Comparison of ENCODE assay signal across 9 cellular contexts in the genomic region with DNA sequence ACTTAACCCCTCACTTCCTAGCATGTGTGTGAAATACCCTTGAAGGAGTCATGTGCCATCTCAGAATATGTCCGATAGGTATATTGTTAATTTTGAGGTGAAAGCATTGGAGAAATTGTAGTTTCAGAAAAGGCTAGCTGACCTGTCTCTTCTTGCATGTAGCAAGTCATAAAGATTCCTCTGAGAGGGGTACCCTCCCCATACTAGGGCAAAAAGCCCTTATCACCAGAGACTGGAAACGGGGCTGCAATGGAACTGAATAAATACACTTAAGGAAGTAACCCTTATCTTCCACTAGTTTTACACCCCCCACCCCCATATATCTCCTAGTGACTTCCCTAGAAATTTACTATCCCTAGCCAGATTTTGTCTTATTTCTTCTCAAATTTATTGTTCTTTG. TPM values are rescaled to one million over a fixed set of nuclear protein-coding genes. Genes with fewer than 3 reads are reported as not detected.
DNase-seq lines count a peak whose midpoint lies in the region; ATAC-seq, FAIRE-seq and TF ChIP-seq lines count a peak whose summit lies in the region.
"Had no signal": no experiment of that assay in that cellular context is flagged by ENCODE, and none has a peak within 500 bp of the region (broad histone marks: within the 10 kb centered on the region; RNA-seq: fewer than 3 reads in every experiment).

No MANE protein-coding gene starts in this region.

- no peak overlapping the region for H4K5ac ChIP-seq in H1 (ENCODE audit: insufficient read length, low read depth, low read length)

- no peak overlapping the region for H3K4ac ChIP-seq in H1 (replicated peaks; ENCODE audit: insufficient read length, low read depth, low read length)

- no peak overlapping the region for H3K14ac ChIP-seq in H1 (ENCODE audit: insufficient read length)

- H3K79me1 ChIP-seq in H1 (ENCODE audit: low read depth, low read length): no peaks in the 10 kb centered on the region

- no peaks in the 10 kb centered on the region for H3K9me3 Mint-ChIP-seq in CD4-positive, alpha-beta T cell
- H3K9me3 Mint-ChIP-seq in osteocyte (ENCODE audit: unreplicated experiment): no peaks in the 10 kb centered on the region

- H3K4me3 ChIP-seq in OCI-LY7 (ENCODE audit: low read depth, low read length, poor library complexity, severe bottlenecking): peak overlapping the region; percentile 80
- peak overlapping the region; percentile 58 to 74 (median 69); a peak in 7 of 8 replicates for H3K4me3 ChIP-seq in H1 (ENCODE audit: extremely low read depth in 1 of 4, insufficient read depth in 2 of 4, low read depth in 3 of 4, low read length in 4 of 4)

- no peak for ATAC-seq in CD4-positive, alpha-beta T cell (ENCODE audit: poor library complexity)

- intact Hi-C loops in CD4-positive, alpha-beta T cell (cut with DNase I, micrococcal nuclease): loop anchor here (1.0 to 10.0 kb wide), 7 partner anchors 31 to 1957 kb away; a partner anchor contains a TSS
- intact Hi-C loops in OCI-LY7 (cut with micrococcal nuclease; ENCODE audit: unreplicated experiment): loop anchor here (2.0 kb wide), 1 partner anchor 151 kb away; a partner anchor contains a TSS

- no peak overlapping the region for H3K18ac ChIP-seq in H1 (ENCODE audit: extremely low read depth, low read length)

- peaks cover 42% of the 10 kb centered on the region for H3K36me3 Mint-ChIP-seq in CD4-positive, alpha-beta T cell (ENCODE audit: low read depth)
- peaks cover 20% of the 10 kb centered on the region for H3K36me3 Mint-ChIP-seq in osteocyte (ENCODE audit: unreplicated experiment)

- TF ChIP-seq EP300 in H1 (IDR thresholded peaks at IDR 0.05; ENCODE audit: borderline replicate concordance in 1 of 2, low read depth in 2 of 2, low read length in 2 of 2): no peak

- no peaks in the 10 kb centered on the region for H3K27me3 Mint-ChIP-seq in CD4-positive, alpha-beta T cell
- H3K27me3 Mint-ChIP-seq in osteocyte (ENCODE audit: unreplicated experiment): no peaks in the 10 kb centered on the region

- no peak overlapping the region for H3K23ac ChIP-seq in H1 (ENCODE audit: insufficient read length)

- no peak overlapping the region for H2AK5ac ChIP-seq in H1 (ENCODE audit: low read depth, low read length)

- POLR2A ChIA-PET in CD4-positive, alpha-beta T cell (lab: Charles Lee): interaction anchor here (1.4 to 2.8 kb wide), 3 partner anchors 30 to 151 kb away, joined by 6 to 132 read pairs (median 6); a partner anchor contains a TSS
- POLR2A ChIA-PET in OCI-LY7 (lab: Charles Lee): interaction anchor here (1.8 kb wide), 1 partner anchor 31 kb away, joined by 6 read pairs; a partner anchor contains a TSS
- POLR2A ChIA-PET in H1 (lab: Charles Lee; ENCODE audit: partially characterized antibody): interaction anchor here (1.8 to 2.1 kb wide), 3 partner anchors 17 to 152 kb away, joined by 5 to 22 read pairs (median 5); a partner anchor contains a TSS

- no peak for TF ChIP-seq CTCF in CD4-positive, alpha-beta T cell (IDR thresholded peaks at IDR 0.05)
- TF ChIP-seq CTCF in OCI-LY7 (conservative IDR thresholded peaks at IDR 0.05; ENCODE audit: low read length) (no peak), H1 (IDR thresholded peaks at IDR 0.05; ENCODE audit: control extremely low read depth in 1 of 3, insufficient read depth in 1 of 3, low read depth in 1 of 3, low read length in 3 of 3) (no peak), osteocyte (IDR thresholded peaks at IDR 0.05) (no peak)

- peaks cover 5% of the 10 kb centered on the region; the same call in 1 of the 2 replicates for H3K23me2 ChIP-seq in H1 (ENCODE audit: low read depth, low read length)

- 92% methylated on average over 2 of the region's 2 CpGs; no CpG with 5 or more reads in 1 of the 2 experiments for WGBS in H1 (ENCODE audit: extremely low coverage in 1 of 2, insufficient coverage in 1 of 2, insufficient read length in 1 of 2, insufficient replicate concordance in 2 of 2, low coverage in 1 of 2, low lambda C conversion rate in 2 of 2, missing lambda C conversion rate in 1 of 2), 2 experiments

- H3K36me3 ChIP-seq in OCI-LY7 (ENCODE audit: insufficient read depth, low read length): peaks cover 17% of the 10 kb centered on the region
- peaks cover 11 to 28% (median 21%) of the 10 kb centered on the region in 4 experiments; a peak in 7 of 8 replicates for H3K36me3 ChIP-seq in H1 (ENCODE audit: control insufficient read depth in 2 of 4, insufficient read depth in 4 of 4, low read length in 3 of 4)

- H2BK5ac ChIP-seq in H1 (ENCODE audit: low read depth, low read length): peak overlapping the region; percentile 66; the same call in 1 of the 2 replicates

- H3K27ac ChIP-seq in CD4-positive, alpha-beta T cell (ENCODE audit: low read depth, low read length): no peak overlapping the region
- H3K27ac ChIP-seq in OCI-LY7 (ENCODE audit: low read depth, low read length, poor library complexity, severe bottlenecking) (no peak overlapping the region), H1 (ENCODE audit: low read depth, low read length) (no peak overlapping the region)

- BruUV-seq in OCI-LY7 (replicated peaks; lab: Mats Ljungman, UMichigan): no TSS peak

- peak overlapping the region in 2 of 4 experiments; percentile 72 to 73; a peak in 3 of 7 replicates for H3K9ac ChIP-seq in H1 (replicated peaks in 1 of 4; ENCODE audit: extremely low read depth in 1 of 4, low read depth in 3 of 4, low read length in 3 of 4)

- no peak for DNase-seq in CD4-positive, alpha-beta T cell
- DNase-seq in OCI-LY7 (ENCODE audit: low spot score) (no peak), H1 (ENCODE audit: low read depth in 1 of 2, low spot score in 2 of 2) (no peak), osteocyte (ENCODE audit: extremely low spot score, unreplicated experiment) (no peak), cerebellar cortex (ENCODE audit: low spot score) (no peak), amygdala (lab: John Stamatoyannopoulos, UW) (no peak), COLO829 (ENCODE audit: low spot score) (no peak), HK-2 (ENCODE audit: unreplicated experiment) (no peak)

- H3K4me2 ChIP-seq in OCI-LY7 (ENCODE audit: low read length) (peak overlapping the region; percentile 85), H1 (ENCODE audit: insufficient read depth in 1 of 2, low read depth in 2 of 2, low read length in 2 of 2) (peak overlapping the region; percentile 83 to 84)

- no peak for TF ChIP-seq POLR2A in H1 (IDR thresholded peaks at IDR 0.05; ENCODE audit: control extremely low read depth in 1 of 2, low read depth in 2 of 2, low read length in 2 of 2)

- no peak overlapping the region for H2BK20ac ChIP-seq in H1 (ENCODE audit: low read length)

- no peak overlapping the region for H3K56ac ChIP-seq in H1 (replicated peaks; ENCODE audit: insufficient read length, low read depth, low read length)

- H4K91ac ChIP-seq in H1 (replicated peaks; ENCODE audit: insufficient read length, low read length): no peak overlapping the region

- no peak overlapping the region for H4K8ac ChIP-seq in H1 (ENCODE audit: extremely low read depth, insufficient read depth, low read length)

- H3K9me2 ChIP-seq in OCI-LY7 (ENCODE audit: insufficient read depth, low read length): no peaks in the 10 kb centered on the region

- FAIRE-seq in H1 (lab: Jason Lieb, UNC): no peak
- FAIRE-seq: TTC549 had no signal

- H3K4me3 Mint-ChIP-seq in CD4-positive, alpha-beta T cell: peak overlapping the region; percentile 97
- peak overlapping the region; percentile 98 for H3K4me3 Mint-ChIP-seq in osteocyte (ENCODE audit: unreplicated experiment)

- no peaks in the 10 kb centered on the region for H3K9me3 ChIP-seq in CD4-positive, alpha-beta T cell (ENCODE audit: control insufficient read depth, low read length)
- no peaks in the 10 kb centered on the region for H3K9me3 ChIP-seq in OCI-LY7 (ENCODE audit: low read length)
- H3K9me3 ChIP-seq in H1 (ENCODE audit: insufficient read depth in 2 of 2, low read depth in 1 of 2, low read length in 1 of 2): no peaks in the 10 kb centered on the region

- H3K79me2 ChIP-seq in OCI-LY7 (ENCODE audit: insufficient read depth, low read depth, low read length): peaks cover 32% of the 10 kb centered on the region
- H3K79me2 ChIP-seq in H1 (ENCODE audit: control insufficient read depth in 1 of 2, insufficient read depth in 2 of 2, low read length in 2 of 2): peaks cover 0 to 19% of the 10 kb centered on the region in 2 experiments; a peak in 2 of 4 replicates

- CTCF ChIA-PET in CD4-positive, alpha-beta T cell (lab: Charles Lee): no interaction called here
- CTCF ChIA-PET in OCI-LY7 (lab: Charles Lee; ENCODE audit: unreplicated experiment): no interaction called here
- CTCF ChIA-PET in H1 (lab: Charles Lee; ENCODE audit: partially characterized antibody): no interaction called here

- H2AFZ ChIP-seq in OCI-LY7 (ENCODE audit: low read length) (peak overlapping the region; percentile 73; the same call in 1 of the 2 replicates), H1 (ENCODE audit: low read length) (no peak overlapping the region)

- peaks cover 33% of the 10 kb centered on the region for H3K4me1 Mint-ChIP-seq in CD4-positive, alpha-beta T cell (ENCODE audit: low read depth)
- H3K4me1 Mint-ChIP-seq in osteocyte (ENCODE audit: unreplicated experiment): peaks cover 31% of the 10 kb centered on the region

- H2BK15ac ChIP-seq in H1 (ENCODE audit: low read length): no peak overlapping the region

- peaks cover 19% of the 10 kb centered on the region for H3K4me1 ChIP-seq in OCI-LY7 (ENCODE audit: insufficient read depth, low read length, poor library complexity, severe bottlenecking)
- peaks cover 0 to 9% (median 3%) of the 10 kb centered on the region in 4 experiments; a peak in 5 of 7 replicates for H3K4me1 ChIP-seq in H1 (replicated peaks in 1 of 4; ENCODE audit: control insufficient read depth in 3 of 4, insufficient read depth in 4 of 4, low read length in 3 of 4)

- H3K27me3 ChIP-seq in CD4-positive, alpha-beta T cell (ENCODE audit: control insufficient read depth, insufficient read depth, low read length): no peaks in the 10 kb centered on the region
- H3K27me3 ChIP-seq in H1 (replicated peaks in 1 of 4; ENCODE audit: control insufficient read depth in 3 of 4, extremely low read depth in 1 of 4, insufficient read depth in 3 of 4, low read length in 3 of 4): no peaks in the 10 kb centered on the region

- TF ChIP-seq RAD21 in H1 (IDR thresholded peaks at IDR 0.05 in 1 of 2, conservative IDR thresholded peaks at IDR 0.05 in 1 of 2; ENCODE audit: low read depth in 2 of 2, low read length in 2 of 2): no peak

- H2BK12ac ChIP-seq in H1 (ENCODE audit: low read depth, low read length): no peak overlapping the region

- no peak overlapping the region for H2BK120ac ChIP-seq in H1 (replicated peaks; ENCODE audit: low read depth, low read length)

- no peaks in the 10 kb centered on the region for H4K20me1 ChIP-seq in OCI-LY7 (ENCODE audit: insufficient read depth, low read length)
- no peaks in the 10 kb centered on the region for H4K20me1 ChIP-seq in H1 (replicated peaks in 1 of 2; ENCODE audit: control insufficient read depth in 1 of 2, insufficient read depth in 2 of 2, low read length in 2 of 2)

- H3K27ac Mint-ChIP-seq in CD4-positive, alpha-beta T cell: peak overlapping the region; percentile 98
- peak overlapping the region; percentile 97 for H3K27ac Mint-ChIP-seq in osteocyte (ENCODE audit: unreplicated experiment)

RNA-seq across cellular contexts. Expression of a gene that starts 1.8 kb away (rescaled TPM):
- total RNA-seq in CD4-positive, alpha-beta T cell: 10 to 100 TPM; 59.8 to 62.6 TPM
- total RNA-seq in OCI-LY7 (2014; rRNA removed; shearing (Covaris generic)): 136 and 143 TPM in 2 replicates
- total RNA-seq in OCI-LY7 (2022): 108 and 112 TPM in 2 replicates
- 126 and 127 TPM in 2 replicates for total RNA-seq in H1 (2021; fragmentation: NEBNext Ultra II Directional; extraction: Animal tissue kit (Norgen Biotek cat#: 25700))
- 86.6 and 155 TPM in 2 replicates for polyA plus RNA-seq in H1 (2011; rRNA removed)
- 176 TPM for polyA plus RNA-seq in H1 (2011; cell fraction: cytosol; rRNA removed)
- polyA plus RNA-seq in H1 (2011; cell fraction: nucleus; rRNA removed): 33.1 TPM
- 105 to 184 TPM (median 117 TPM) in 4 replicates for polyA plus RNA-seq in H1 (2012, experiment 1 of 2)
- 246 TPM for polyA plus RNA-seq in H1 (2012, experiment 2 of 2)
- 180 TPM for polyA plus RNA-seq in H1 (2013, experiment 1 of 2)
- polyA plus RNA-seq in H1 (2013, experiment 2 of 2): 197 TPM
- polyA minus RNA-seq in H1 (2011; rRNA and poly(A)+ RNA removed): 21.8 and 39.5 TPM in 2 replicates
- polyA minus RNA-seq in H1 (2011; cell fraction: cytosol; rRNA and poly(A)+ RNA removed): 36.9 TPM
- 22.6 TPM for polyA minus RNA-seq in H1 (2011; cell fraction: nucleus; rRNA and poly(A)+ RNA removed)
- 89.5 and 91.4 TPM in 2 replicates for total RNA-seq in osteocyte

RNA-seq across cellular contexts. Expression of a gene that starts 6.8 kb away (rescaled TPM):
- total RNA-seq in CD4-positive, alpha-beta T cell: under 1 TPM; 0.20 to 0.30 TPM
- 0.36 and 0.38 TPM in 2 replicates for total RNA-seq in OCI-LY7 (2014; rRNA removed; shearing (Covaris generic))
- 0.82 and 1.1 TPM in 2 replicates for total RNA-seq in OCI-LY7 (2022)
- 29.4 and 30.1 TPM in 2 replicates for total RNA-seq in H1 (2021; fragmentation: NEBNext Ultra II Directional; extraction: Animal tissue kit (Norgen Biotek cat#: 25700))
- polyA plus RNA-seq in H1 (2011; rRNA removed): 34.5 and 36.3 TPM in 2 replicates
- 46.1 TPM for polyA plus RNA-seq in H1 (2011; cell fraction: cytosol; rRNA removed)
- polyA plus RNA-seq in H1 (2011; cell fraction: nucleus; rRNA removed): 59.1 TPM
- 36.3 to 44.3 TPM (median 40.3 TPM) in 4 replicates for polyA plus RNA-seq in H1 (2012, experiment 1 of 2)
- polyA plus RNA-seq in H1 (2012, experiment 2 of 2): 32.4 TPM
- 19.8 TPM for polyA plus RNA-seq in H1 (2013, experiment 1 of 2)
- polyA plus RNA-seq in H1 (2013, experiment 2 of 2): 19.2 TPM
- polyA minus RNA-seq in H1 (2011; rRNA and poly(A)+ RNA removed): 16.0 and 23.1 TPM in 2 replicates
- polyA minus RNA-seq in H1 (2011; cell fraction: cytosol; rRNA and poly(A)+ RNA removed): 14.9 TPM
- polyA minus RNA-seq in H1 (2011; cell fraction: nucleus; rRNA and poly(A)+ RNA removed): 29.0 TPM
- 44.4 and 45.9 TPM in 2 replicates for total RNA-seq in osteocyte

RNA-seq across cellular contexts. Expression of a gene that starts 28.3 kb away (rescaled TPM):
- under 1 TPM in 1 of 2 experiments, not detected in 1; 0.47 TPM for total RNA-seq in CD4-positive, alpha-beta T cell
- total RNA-seq in OCI-LY7 (2014; rRNA removed; shearing (Covaris generic)): 1.5 and 3.2 TPM in 2 replicates
- total RNA-seq in OCI-LY7 (2022) (1.5 and 1.6 TPM in 2 replicates), osteocyte (12.6 and 12.7 TPM in 2 replicates)
- 47.6 and 50.8 TPM in 2 replicates for total RNA-seq in H1 (2021; fragmentation: NEBNext Ultra II Directional; extraction: Animal tissue kit (Norgen Biotek cat#: 25700))
- polyA plus RNA-seq in H1 (2011; rRNA removed): 135 and 151 TPM in 2 replicates
- 115 TPM for polyA plus RNA-seq in H1 (2011; cell fraction: cytosol; rRNA removed)
- 66.1 TPM for polyA plus RNA-seq in H1 (2011; cell fraction: nucleus; rRNA removed)
- 66.5 to 71.0 TPM (median 68.8 TPM) in 4 replicates for polyA plus RNA-seq in H1 (2012, experiment 1 of 2)
- polyA plus RNA-seq in H1 (2012, experiment 2 of 2): 56.0 TPM
- 49.8 TPM for polyA plus RNA-seq in H1 (2013, experiment 1 of 2)
- 49.9 TPM for polyA plus RNA-seq in H1 (2013, experiment 2 of 2)
- polyA minus RNA-seq in H1 (2011; rRNA and poly(A)+ RNA removed): 55.8 and 56.9 TPM in 2 replicates
- polyA minus RNA-seq in H1 (2011; cell fraction: cytosol; rRNA and poly(A)+ RNA removed): 18.5 TPM
- polyA minus RNA-seq in H1 (2011; cell fraction: nucleus; rRNA and poly(A)+ RNA removed): 17.9 TPM

RNA-seq across cellular contexts. Expression of a gene that starts 30.7 kb away (rescaled TPM):
- total RNA-seq in CD4-positive, alpha-beta T cell: 1 to 10 TPM; 1.4 to 2.0 TPM
- 10.9 and 13.9 TPM in 2 replicates for total RNA-seq in OCI-LY7 (2014; rRNA removed; shearing (Covaris generic))
- 21.0 and 22.8 TPM in 2 replicates for total RNA-seq in OCI-LY7 (2022)
- 37.6 and 40.1 TPM in 2 replicates for total RNA-seq in H1 (2021; fragmentation: NEBNext Ultra II Directional; extraction: Animal tissue kit (Norgen Biotek cat#: 25700))
- polyA plus RNA-seq in H1 (2011; rRNA removed): 18.0 and 19.2 TPM in 2 replicates
- 21.5 TPM for polyA plus RNA-seq in H1 (2011; cell fraction: cytosol; rRNA removed)
- polyA plus RNA-seq in H1 (2011; cell fraction: nucleus; rRNA removed): 22.9 TPM
- polyA plus RNA-seq in H1 (2012, experiment 1 of 2): 18.2 to 21.5 TPM (median 20.2 TPM) in 4 replicates
- polyA plus RNA-seq in H1 (2012, experiment 2 of 2): 1.3 TPM
- 15.0 TPM for polyA plus RNA-seq in H1 (2013, experiment 1 of 2)
- 15.4 TPM for polyA plus RNA-seq in H1 (2013, experiment 2 of 2)
- polyA minus RNA-seq in H1 (2011; rRNA and poly(A)+ RNA removed): 119 and 146 TPM in 2 replicates
- polyA minus RNA-seq in H1 (2011; cell fraction: cytosol; rRNA and poly(A)+ RNA removed): 14.8 TPM
- polyA minus RNA-seq in H1 (2011; cell fraction: nucleus; rRNA and poly(A)+ RNA removed): 20.8 TPM
- 9.6 and 12.4 TPM in 2 replicates for total RNA-seq in osteocyte

RNA-seq across cellular contexts. Expression of a gene that starts 45.3 kb away (rescaled TPM):
- total RNA-seq in CD4-positive, alpha-beta T cell: not detected
- total RNA-seq in OCI-LY7 (2014; rRNA removed; shearing (Covaris generic)): not detected in 2 replicates
- total RNA-seq in OCI-LY7 (2022): not detected in 2 replicates
- total RNA-seq in H1 (2021; fragmentation: NEBNext Ultra II Directional; extraction: Animal tissue kit (Norgen Biotek cat#: 25700)): not detected in 2 replicates
- not detected in 2 replicates for polyA plus RNA-seq in H1 (2011; rRNA removed)
- 0.17 TPM for polyA plus RNA-seq in H1 (2011; cell fraction: cytosol; rRNA removed)
- not detected for polyA plus RNA-seq in H1 (2011; cell fraction: nucleus; rRNA removed)
- 0.48 TPM in 1 of 4 replicates, not detected in the others for polyA plus RNA-seq in H1 (2012, experiment 1 of 2)
- polyA plus RNA-seq in H1 (2012, experiment 2 of 2): not detected
- 0.55 TPM for polyA plus RNA-seq in H1 (2013, experiment 1 of 2)
- polyA plus RNA-seq in H1 (2013, experiment 2 of 2): 0.31 TPM
- not detected in 2 replicates for polyA minus RNA-seq in H1 (2011; rRNA and poly(A)+ RNA removed)
- polyA minus RNA-seq in H1 (2011; cell fraction: cytosol; rRNA and poly(A)+ RNA removed): 2.6 TPM
- 3.8 TPM for polyA minus RNA-seq in H1 (2011; cell fraction: nucleus; rRNA and poly(A)+ RNA removed)
- 1.4 and 1.9 TPM in 2 replicates for total RNA-seq in osteocyte

Comparison
In these comparisons a context has a peak if more than half of its experiments do, and no peak if none do; other contexts are left out.
1. RNA of a gene that starts 6.8 kb away (total RNA-seq): 44.4 to 45.9 TPM in osteocyte and 29.4 to 30.1 TPM in H1; 0.36 to 1.1 TPM in OCI-LY7 and 0.20 to 0.30 TPM in CD4-positive, alpha-beta T cell; every median in the first group is over 10 times any median in the second.